Comparison of ENCODE assay signal across 7 cellular contexts in genomic region chr15:78774451-78774990, GRCh38. TPM values are rescaled to one million over a fixed set of nuclear protein-coding genes. Genes with fewer than 3 reads are reported as not detected.
DNase-seq lines count a peak whose midpoint lies in the region; ATAC-seq, FAIRE-seq and TF ChIP-seq lines count a peak whose summit lies in the region.
"Not testable (repeated sequence)": the region's sequence is repeated elsewhere in the genome, so short reads cannot be mapped to it uniquely, and the experiment has no call there.
"Had no signal": no experiment of that assay in that cellular context is flagged by ENCODE, and none has a peak within 500 bp of the region (broad histone marks: within the 10 kb centered on the region; RNA-seq: fewer than 3 reads in every experiment).

No MANE protein-coding gene starts in this region.

- peak overlapping the region; percentile 15 for H4K91ac ChIP-seq in mesenchymal stem cell (ENCODE audit: low read length)

- H3K9me1 ChIP-seq in K562 (ENCODE audit: control insufficient read depth, insufficient read depth, low read length) = not testable (repeated sequence)

- H3K27ac ChIP-seq in Karpas-422 (ENCODE audit: low read length); K562 (ENCODE audit: extremely low read depth, low read depth, low read length); right cardiac atrium (ENCODE audit: low read length); mesenchymal stem cell (ENCODE audit: low read length, poor library complexity, severe bottlenecking): not testable (repeated sequence)

- not testable (repeated sequence) for H3K4me2 ChIP-seq in Karpas-422 (ENCODE audit: low read depth, low read length, poor library complexity, severe bottlenecking); K562 (ENCODE audit: insufficient read depth, low read length); mesenchymal stem cell (ENCODE audit: low read length, poor library complexity, severe bottlenecking)

- not testable (repeated sequence) for H4K20me1 ChIP-seq in Karpas-422 (ENCODE audit: insufficient read depth, low read depth, low read length); K562 (replicated peaks; ENCODE audit: control insufficient read depth, insufficient read depth, low read length)

- not testable (repeated sequence) for H3K27me3 ChIP-seq in Karpas-422 (ENCODE audit: low read length); right cardiac atrium (ENCODE audit: control insufficient read depth, insufficient read depth); mesenchymal stem cell (ENCODE audit: control insufficient read depth in 1 of 2, insufficient read depth in 1 of 2, low read length in 2 of 2)
- peaks cover 7 to 25% of the 10 kb centered on the region in 2 experiments; a peak in 4 of 5 replicates for H3K27me3 ChIP-seq in K562 (ENCODE audit: control insufficient read depth in 2 of 2, insufficient read depth in 2 of 2, low read length in 2 of 2)

- H3K23ac ChIP-seq in mesenchymal stem cell (ENCODE audit: low read length in 2 of 2) = not testable (repeated sequence)

- in situ Hi-C loops in K562 (cut with MboI) = not testable (repeated sequence)

- TF ChIP-seq POLR2A in K562 (conservative IDR thresholded peaks at IDR 0.05) = not testable (repeated sequence)

- not testable (repeated sequence) for H4K8ac ChIP-seq in mesenchymal stem cell (ENCODE audit: low read length)

- not testable (repeated sequence) for H3K4me1 ChIP-seq in Karpas-422 (ENCODE audit: low read length); right cardiac atrium (ENCODE audit: control insufficient read depth, insufficient read depth, low read length); mesenchymal stem cell (ENCODE audit: control insufficient read depth, insufficient read depth, low read depth, low read length)
- peaks cover 0 to 18% of the 10 kb centered on the region in 2 experiments; a peak in 2 of 5 replicates for H3K4me1 ChIP-seq in K562 (replicated peaks in 1 of 2; ENCODE audit: control insufficient read depth in 2 of 2, insufficient read depth in 2 of 2, low read length in 2 of 2)

- not testable (repeated sequence) for TF ChIP-seq RAD21 in K562 (CRISPR knock-in tag; conservative IDR thresholded peaks at IDR 0.05 in 1 of 2, IDR thresholded peaks at IDR 0.05 in 1 of 2)

- TF ChIP-seq CTCF in K562 (IDR thresholded peaks at IDR 0.05 in 2 of 3, conservative IDR thresholded peaks at IDR 0.05 in 1 of 3; ENCODE audit: insufficient read depth in 2 of 3, low read depth in 1 of 3, low read length in 3 of 3) = not testable (repeated sequence)

- intact Hi-C loops in K562 (cut with micrococcal nuclease); sciatic nerve (cut with DNase I): not testable (repeated sequence)
- intact Hi-C loops in Right ventricle myocardium superior (cut with DNase I) (loop anchor here (10.0 kb wide), 1 partner anchor 800 kb away; no protein-coding TSS in a partner anchor), right cardiac atrium (cut with DNase I) (loop anchor here in 1 of 4 donors (5.0 kb wide), 1 partner anchor 797 kb away; no protein-coding TSS in a partner anchor)

- not testable (repeated sequence) for H3K4ac ChIP-seq in mesenchymal stem cell (ENCODE audit: low read depth in 1 of 2, low read length in 2 of 2)

- not testable (repeated sequence) for H2BK12ac ChIP-seq in mesenchymal stem cell (ENCODE audit: low read length in 2 of 2)

- DNase-seq in Karpas-422 (peak; percentile 47), Right ventricle myocardium superior (peak; percentile 20), right cardiac atrium (peak in 2 of 3 donors; percentile 33 to 37)
- DNase-seq in K562 (ENCODE audit: extremely low read depth in 1 of 4, low spot score in 3 of 4); mesenchymal stem cell; sciatic nerve (ENCODE audit: low spot score): not testable (repeated sequence)

- H3K4me3 ChIP-seq in Karpas-422 (ENCODE audit: low read length); K562; right cardiac atrium (ENCODE audit: low read length); mesenchymal stem cell (ENCODE audit: insufficient read depth in 1 of 2, low read depth in 1 of 2, low read length in 2 of 2): not testable (repeated sequence)

- H2AK5ac ChIP-seq in mesenchymal stem cell (ENCODE audit: low read length, severe bottlenecking) = not testable (repeated sequence)

- H2BK120ac ChIP-seq in mesenchymal stem cell (ENCODE audit: low read depth, low read length) = not testable (repeated sequence)

- not testable (repeated sequence) for H3K79me1 ChIP-seq in mesenchymal stem cell (replicated peaks; ENCODE audit: low read length, poor library complexity, severe bottlenecking)

- CTCF ChIA-PET in K562 (lab: Yijun Ruan, JAX; ENCODE audit: low intra/inter-chr PET ratio) = not testable (repeated sequence)

- POLR2A ChIA-PET in K562 (lab: Yijun Ruan, JAX) = not testable (repeated sequence)

- not testable (repeated sequence) for FAIRE-seq in K562 (lab: Jason Lieb, UNC)

- not testable (repeated sequence) for H3K36me3 ChIP-seq in Karpas-422 (ENCODE audit: insufficient read depth, low read length); K562 (ENCODE audit: control insufficient read depth, insufficient read depth, low read length)
- H3K36me3 ChIP-seq in mesenchymal stem cell (ENCODE audit: control insufficient read depth in 1 of 2, insufficient read depth in 2 of 2, low read depth in 1 of 2, low read length in 2 of 2) = peaks cover 13 to 37% of the 10 kb centered on the region in 2 experiments

- not testable (repeated sequence) for H3K18ac ChIP-seq in mesenchymal stem cell (ENCODE audit: low read depth in 1 of 2, low read length in 2 of 2)

- not testable (repeated sequence) for H2BK15ac ChIP-seq in mesenchymal stem cell (ENCODE audit: low read depth, poor library complexity, severe bottlenecking)

- H3K79me2 ChIP-seq in Karpas-422 (ENCODE audit: low read length); K562 (ENCODE audit: control insufficient read depth, insufficient read depth, low read length): not testable (repeated sequence)

- H3K14ac ChIP-seq in mesenchymal stem cell (ENCODE audit: low read length in 2 of 2) = not testable (repeated sequence)

- ATAC-seq in K562 = peak; percentile 28
- ATAC-seq in Right ventricle myocardium superior (ENCODE audit: poor library complexity); right cardiac atrium: not testable (repeated sequence)
- peak; percentile 16 for ATAC-seq in sciatic nerve

- not testable (repeated sequence) for BruUV-seq in K562 (replicated peaks; lab: Mats Ljungman, UMichigan)

- H3K9me2 ChIP-seq in Karpas-422 (replicated peaks; ENCODE audit: insufficient read depth, low read length) = not testable (repeated sequence)

- not testable (repeated sequence) for H3K9me3 ChIP-seq in Karpas-422 (ENCODE audit: low read length); K562 (replicated peaks; ENCODE audit: control insufficient read depth, insufficient read depth, low read depth, low read length); right cardiac atrium (ENCODE audit: control insufficient read depth, low read length); mesenchymal stem cell (ENCODE audit: control insufficient read depth, low read length)

- not testable (repeated sequence) for TF ChIP-seq EP300 in K562 (IDR thresholded peaks at IDR 0.05; ENCODE audit: low read length)

- 10% methylated on average over 12 of the region's 15 CpGs for WGBS in K562 (ENCODE audit: insufficient coverage, low coverage, missing lambda C conversion rate)
- WGBS in right cardiac atrium = 89% methylated on average over 15 of the region's 15 CpGs
- 92% methylated on average over 12 of the region's 15 CpGs for WGBS in mesenchymal stem cell

- H2BK5ac ChIP-seq in mesenchymal stem cell (ENCODE audit: low read depth, low read length, poor library complexity, severe bottlenecking) = not testable (repeated sequence)

- not testable (repeated sequence) for H2AFZ ChIP-seq in Karpas-422 (ENCODE audit: low read length); K562 (ENCODE audit: low read depth, low read length); mesenchymal stem cell (ENCODE audit: low read depth, low read length)

- H3K9ac ChIP-seq in Karpas-422 (ENCODE audit: low read length); K562 (ENCODE audit: insufficient read depth in 1 of 2, low read depth in 2 of 2, low read length in 2 of 2); mesenchymal stem cell (ENCODE audit: low read length): not testable (repeated sequence)

RNA-seq across cellular contexts. Expression of gene ADAMTS7, which starts 36.7 kb away (rescaled TPM):
- 0.29 and 0.75 TPM in 2 replicates for total RNA-seq in Karpas-422 (2014; rRNA removed; shearing (Covaris generic); ENCODE audit: low replicate concordance)
- 0.76 TPM in 1 of 2 replicates, not detected in the other for total RNA-seq in K562 (2011; cell fraction: chromatin; rRNA removed; ENCODE audit: low replicate concordance)
- 0.13 and 0.50 TPM in 2 replicates for total RNA-seq in K562 (2011; cell fraction: nucleolus; rRNA removed)
- 0.31 TPM in 1 of 2 replicates, not detected in the other for total RNA-seq in K562 (2011; cell fraction: nucleoplasm; rRNA removed)
- total RNA-seq in K562 (2014; rRNA removed) (not detected in 2 replicates), K562 (2014; rRNA removed; fragmentation: Illumina TruSeq; extraction: Trizol) (not detected in 2 replicates), K562 (2015; rRNA removed; fragmentation: Illumina TruSeq; extraction: Trizol) (not detected in 2 replicates), K562 (2021) (0.07 and 0.13 TPM in 2 replicates), Right ventricle myocardium superior (31.0 TPM), right cardiac atrium (10 to 100 TPM; 38.8 to 85.9 (median 82.0) TPM), sciatic nerve (16.6 TPM)
- polyA plus RNA-seq in K562 (2011; rRNA removed) (0.12 TPM in 1 of 2 replicates, not detected in the other), K562 (2014; fragmentation: Illumina TruSeq; extraction: Trizol) (not detected in 2 replicates), K562 (2014; fragmentation: Nextera tagmentation; extraction: Ambion mirVana) (not detected), K562 (2014; rRNA removed) (0.05 TPM in 1 of 2 replicates, not detected in the other), right cardiac atrium (40.3 TPM)
- 0.06 and 0.09 TPM in 2 replicates for polyA plus RNA-seq in K562 (2011; cell fraction: cytosol; rRNA removed)
- polyA plus RNA-seq in K562 (2011; cell fraction: nucleus; rRNA removed) = 0.11 and 0.13 TPM in 2 replicates
- polyA plus RNA-seq in K562 (2012) = 0.03 and 0.21 TPM in 2 replicates
- polyA minus RNA-seq in K562 (2011; rRNA and poly(A)+ RNA removed) = 0.12 and 0.18 TPM in 2 replicates
- not detected in 2 replicates for polyA minus RNA-seq in K562 (2011; cell fraction: cytosol; rRNA and poly(A)+ RNA removed)
- 0.13 and 0.22 TPM in 2 replicates for polyA minus RNA-seq in K562 (2011; cell fraction: nucleus; rRNA and poly(A)+ RNA removed)
- polyA plus RNA-seq in mesenchymal stem cell (2013, experiment 1 of 2) = 14.1 TPM
- 13.0 TPM for polyA plus RNA-seq in mesenchymal stem cell (2013, experiment 2 of 2)
- total RNA-seq: CD4-positive, alpha-beta memory T cell had no signal
- polyA plus RNA-seq: CD4-positive, alpha-beta memory T cell had no signal
